In the genomic region with DNA sequence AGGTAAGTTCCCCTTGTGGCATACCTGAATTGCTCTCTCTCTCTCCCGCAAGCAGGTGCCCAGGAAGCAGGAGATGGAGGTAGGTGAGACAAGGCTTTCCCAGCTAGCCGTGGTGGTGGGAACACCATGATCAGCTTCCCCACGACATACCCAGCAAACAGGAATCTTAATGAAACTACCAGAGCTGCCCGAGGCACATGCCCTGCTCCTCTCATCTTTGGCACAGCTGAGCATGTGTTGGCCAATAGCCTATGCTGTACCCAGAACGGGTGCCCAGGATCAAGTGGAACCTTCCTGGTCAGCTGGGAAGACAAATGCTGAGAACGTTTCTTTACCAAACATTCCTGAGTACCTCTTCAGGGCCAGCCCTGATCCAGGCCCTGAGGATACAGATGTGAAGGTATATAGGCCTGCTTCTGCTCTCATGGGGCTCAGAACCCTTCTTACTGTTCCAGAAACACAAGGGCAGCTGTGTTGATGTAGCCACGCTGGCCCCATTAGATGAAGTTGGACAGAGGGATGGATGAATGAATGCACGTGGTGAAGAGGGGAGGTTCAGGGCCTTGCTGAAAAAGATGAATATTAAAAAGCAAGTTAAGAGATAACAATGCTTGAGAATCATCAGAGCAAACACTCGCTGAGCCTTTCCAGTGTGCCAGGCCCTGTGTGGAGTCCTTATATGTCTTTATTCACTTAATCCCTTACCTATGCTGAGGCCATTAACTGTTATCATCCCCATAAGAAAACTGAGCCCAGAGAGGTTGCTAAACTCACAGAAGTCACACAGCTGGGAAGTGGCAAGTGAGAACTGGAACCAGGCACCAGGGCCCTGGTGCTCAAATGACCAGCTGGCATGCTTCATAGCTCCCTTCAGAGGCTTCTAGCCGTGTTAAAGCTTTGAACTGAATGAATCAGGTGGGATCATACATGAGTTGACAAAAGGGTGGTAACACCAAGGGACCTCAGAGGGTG, we compare ENCODE assay signal across 28 cellular contexts.
DNase-seq lines count a peak whose midpoint lies in the region; ATAC-seq and TF ChIP-seq lines count a peak whose summit lies in the region.
"Had no signal": no experiment of that assay in that cellular context is flagged by ENCODE, and none has a peak within 500 bp of the region (broad histone marks: within the 10 kb centered on the region; RNA-seq: fewer than 3 reads in every experiment).

No MANE protein-coding gene starts in this region.

- peak in 2 of 4 donors; percentile 14 to 40 for TF ChIP-seq EP300 in upper lobe of left lung (IDR thresholded peaks at IDR 0.05)

- H3K36me3 ChIP-seq in breast epithelium = no peaks in the 10 kb centered on the region
- no peaks in the 10 kb centered on the region for H3K36me3 ChIP-seq in right lobe of liver
- no peaks in the 10 kb centered on the region for H3K36me3 ChIP-seq in upper lobe of left lung
- H3K36me3 ChIP-seq in A673 (ENCODE audit: insufficient read depth, low read length, poor library complexity, severe bottlenecking) = no peaks in the 10 kb centered on the region
- H3K36me3 ChIP-seq: ascending aorta had no signal

- ATAC-seq in right lobe of liver = peak; percentile 24 to 54 (median 28)
- ATAC-seq in upper lobe of left lung (ENCODE audit: low FRiP score in 2 of 2) = peak in 1 of 2 donors; percentile 47
- ATAC-seq: activated CD4-positive, CD25-positive, alpha-beta regulatory T cell treated with anti-CD3 and anti-CD28 coated beads, Interleukin-2, amount 50 U/mL, for 24 hours; activated CD8-positive, alpha-beta T cell treated with anti-CD3 and anti-CD28 coated beads for 36 hours; naive thymus-derived CD8-positive, alpha-beta T cell; stimulated activated naive B cell treated with anti-CD40 and anti-IgM and Interleukin-4, amounts not matched to agents 10 μg/mL and 1 μg/mL and 100 μg/mL, for 72 hours had no signal

- WGBS in right lobe of liver (ENCODE audit: insufficient coverage, low coverage, low lambda C conversion rate, missing lambda C conversion rate) = 65% methylated on average over 9 of the region's 10 CpGs
- WGBS in upper lobe of left lung, 2 donors = 69 to 85% methylated on average over 8 to 10 of the region's 10 CpGs

- H3K27ac ChIP-seq in breast epithelium (peak overlapping the region; percentile 90), right lobe of liver (no peak overlapping the region), upper lobe of left lung (peak overlapping the region; percentile 36 to 88 (median 62)), A673 (ENCODE audit: low read depth, low read length, poor library complexity, severe bottlenecking) (no peak overlapping the region)

- no peaks in the 10 kb centered on the region for H3K4me1 Mint-ChIP-seq in activated CD4-positive, alpha-beta T cell treated with anti-CD3 and anti-CD28 coated beads, Interleukin-2, amount 10 ng/mL, durations not matched to agents 24 days and 14 days
- H3K4me1 Mint-ChIP-seq: activated naive CD8-positive, alpha-beta T cell treated with anti-CD3 and anti-CD28 coated beads for 36 hours; CD8-positive, alpha-beta memory T cell; stimulated activated naive B cell treated with anti-CD40 and anti-IgM and Interleukin-4, amounts not matched to agents 10 μg/mL and 1 μg/mL and 100 μg/mL, for 72 hours had no signal

- CTCF ChIA-PET in A673 (lab: Charles Lee) = no interaction called here

- no peaks in the 10 kb centered on the region for H3K9me3 Mint-ChIP-seq in activated CD4-positive, alpha-beta T cell treated with anti-CD3 and anti-CD28 coated beads, Interleukin-2, amount 10 ng/mL, durations not matched to agents 24 days and 14 days
- H3K9me3 Mint-ChIP-seq: central memory CD8-positive, alpha-beta T cell had no signal

- POLR2A ChIA-PET in A673 (lab: Charles Lee; ENCODE audit: low non-redundant PET) = no interaction called here

- H3K9me3 ChIP-seq in breast epithelium (no peaks in the 10 kb centered on the region), right lobe of liver (no peaks in the 10 kb centered on the region), upper lobe of left lung (no peaks in the 10 kb centered on the region), A673 (ENCODE audit: low read depth, low read length, poor library complexity, severe bottlenecking) (no peaks in the 10 kb centered on the region)
- H3K9me3 ChIP-seq: ascending aorta had no signal

- peak; percentile 44 for DNase-seq in activated CD4-positive, alpha-beta T cell treated with anti-CD3 and anti-CD28 coated beads, Interleukin-2, amount 10 ng/mL, durations not matched to agents 24 days and 14 days
- no peak for DNase-seq in activated CD4-positive, alpha-beta T cell treated with anti-CD3 and anti-CD28 coated beads for 4 hours
- DNase-seq in breast epithelium (ENCODE audit: low spot score in 2 of 2) (peak in 1 of 2 donors; percentile 80), right lobe of liver (peak; percentile 48 to 72 (median 67)), upper lobe of left lung (peak in 1 of 2 donors; percentile 85), GOT3 (lab: John Stamatoyannopoulos, UW) (no peak), A673 (ENCODE audit: low spot score) (no peak), NCI-H345 treated with DMSO at 0.1 percent for 48 hours (lab: John Stamatoyannopoulos, UW; ENCODE audit: unreplicated experiment) (no peak)
- DNase-seq: activated CD8-positive, alpha-beta T cell treated with anti-CD3 and anti-CD28 coated beads for 36 hours; activated effector memory CD4-positive, alpha-beta T cell treated with Interleukin-2 at 50 U/mL for 16 hours; activated naive CD8-positive, alpha-beta T cell treated with anti-CD3 and anti-CD28 coated beads for 36 hours; CD8-positive, alpha-beta memory T cell; DMS79; glutamatergic neuron; H7; naive thymus-derived CD8-positive, alpha-beta T cell; NCI-H1092 treated with DMSO at 0.1 percent for 48 hours; NCI-H1930; NCI-H2227 treated with DMSO at 0.1 percent for 48 hours; NCI-H82; retina; SIG-M5; stimulated activated CD4-positive, alpha-beta T cell treated with anti-CD3 and anti-CD28 coated beads, Interleukin-4, amount 100 ng/mL, for 24 hours; stimulated activated naive B cell treated with anti-CD40 and anti-IgM and Interleukin-4, amounts not matched to agents 10 μg/mL and 1 μg/mL and 100 μg/mL, for 72 hours had no signal

- H3K27me3 ChIP-seq in breast epithelium = no peaks in the 10 kb centered on the region
- H3K27me3 ChIP-seq in right lobe of liver = no peaks in the 10 kb centered on the region
- H3K27me3 ChIP-seq in upper lobe of left lung = no peaks in the 10 kb centered on the region
- no peaks in the 10 kb centered on the region for H3K27me3 ChIP-seq in A673 (replicated peaks; ENCODE audit: insufficient read depth, low read depth, low read length, poor library complexity)
- H3K27me3 ChIP-seq: ascending aorta had no signal

- BruUV-seq in A673 (replicated peaks; lab: Mats Ljungman, UMichigan) = no TSS peak

- H3K4me1 ChIP-seq in breast epithelium = peaks cover 0 to 4% of the 10 kb centered on the region in 2 donors
- peaks cover 0 to 13% (median 4%) of the 10 kb centered on the region in 4 donors for H3K4me1 ChIP-seq in right lobe of liver
- H3K4me1 ChIP-seq in upper lobe of left lung = peaks cover 2 to 28% (median 16%) of the 10 kb centered on the region in 4 donors
- H3K4me1 ChIP-seq in A673 (ENCODE audit: insufficient read depth, low read length, poor library complexity, severe bottlenecking) = no peaks in the 10 kb centered on the region

- H3K27ac Mint-ChIP-seq in activated CD4-positive, alpha-beta T cell treated with anti-CD3 and anti-CD28 coated beads, Interleukin-2, amount 10 ng/mL, durations not matched to agents 24 days and 14 days = no peak overlapping the region
- H3K27ac Mint-ChIP-seq: activated CD8-positive, alpha-beta T cell treated with anti-CD3 and anti-CD28 coated beads for 36 hours; activated naive CD8-positive, alpha-beta T cell treated with anti-CD3 and anti-CD28 coated beads for 36 hours; mesothelial cell of epicardium; stimulated activated naive B cell treated with anti-CD40 and anti-IgM and Interleukin-4, amounts not matched to agents 10 μg/mL and 1 μg/mL and 100 μg/mL, for 72 hours had no signal

- H3K4me3 Mint-ChIP-seq in activated CD4-positive, alpha-beta T cell treated with anti-CD3 and anti-CD28 coated beads, Interleukin-2, amount 10 ng/mL, durations not matched to agents 24 days and 14 days = no peak overlapping the region
- H3K4me3 Mint-ChIP-seq: activated CD8-positive, alpha-beta T cell treated with anti-CD3 and anti-CD28 coated beads for 36 hours; activated naive CD8-positive, alpha-beta T cell treated with anti-CD3 and anti-CD28 coated beads for 36 hours; CD8-positive, alpha-beta memory T cell; central memory CD8-positive, alpha-beta T cell; mesothelial cell of epicardium; naive thymus-derived CD8-positive, alpha-beta T cell; stimulated activated naive B cell treated with anti-CD40 and anti-IgM and Interleukin-4, amounts not matched to agents 10 μg/mL and 1 μg/mL and 100 μg/mL, for 72 hours had no signal

- TF ChIP-seq CTCF in breast epithelium (IDR thresholded peaks at IDR 0.05) (no peak), right lobe of liver (IDR thresholded peaks at IDR 0.05) (no peak), upper lobe of left lung (IDR thresholded peaks at IDR 0.05) (no peak), A673 (conservative IDR thresholded peaks at IDR 0.05; ENCODE audit: low read depth, low read length) (no peak)

- intact Hi-C loops in activated CD4-positive, alpha-beta T cell treated with anti-CD3 and anti-CD28 coated beads, Interleukin-2, amount 10 ng/mL, durations not matched to agents 24 days and 14 days (cut with micrococcal nuclease) = no loop called here
- intact Hi-C loops in breast epithelium (cut with DNase I; ENCODE audit: low total_unique reads) = no loop called here
- intact Hi-C loops in right lobe of liver (cut with DNase I) = no loop called here
- intact Hi-C loops in A673 (cut with micrococcal nuclease; ENCODE audit: unreplicated experiment) = no loop called here

- H3K4me3 ChIP-seq in breast epithelium (no peak overlapping the region), right lobe of liver (no peak overlapping the region), upper lobe of left lung (no peak overlapping the region), A673 (ENCODE audit: low read depth, low read length, poor library complexity, severe bottlenecking) (no peak overlapping the region)
- H3K4me3 ChIP-seq: ascending aorta had no signal

- no peaks in the 10 kb centered on the region for H3K36me3 Mint-ChIP-seq in activated CD4-positive, alpha-beta T cell treated with anti-CD3 and anti-CD28 coated beads, Interleukin-2, amount 10 ng/mL, durations not matched to agents 24 days and 14 days (ENCODE audit: low read depth)
- H3K36me3 Mint-ChIP-seq: activated naive CD8-positive, alpha-beta T cell treated with anti-CD3 and anti-CD28 coated beads for 36 hours; mesothelial cell of epicardium had no signal

- TF ChIP-seq POLR2A in breast epithelium (IDR thresholded peaks at IDR 0.05) (no peak), right lobe of liver (IDR thresholded peaks at IDR 0.05) (no peak), upper lobe of left lung (IDR thresholded peaks at IDR 0.05) (peak in 1 of 4 donors; percentile 28)

- peaks cover 11% of the 10 kb centered on the region for H3K27me3 Mint-ChIP-seq in activated CD4-positive, alpha-beta T cell treated with anti-CD3 and anti-CD28 coated beads, Interleukin-2, amount 10 ng/mL, durations not matched to agents 24 days and 14 days
- H3K27me3 Mint-ChIP-seq: activated CD8-positive, alpha-beta T cell treated with anti-CD3 and anti-CD28 coated beads for 36 hours; activated naive CD8-positive, alpha-beta T cell treated with anti-CD3 and anti-CD28 coated beads for 36 hours; central memory CD8-positive, alpha-beta T cell had no signal

Comparison
In these comparisons a context has a peak if more than half of its experiments do, and no peak if none do; other contexts are left out.
1. DNase-seq: peak in activated CD4-positive, alpha-beta T cell treated with anti-CD3 and anti-CD28 coated beads, Interleukin-2, amount 10 ng/mL, durations not matched to agents 24 days and 14 days (single experiment) and right lobe of liver (3 of 3); none in activated CD4-positive, alpha-beta T cell treated with anti-CD3 and anti-CD28 coated beads for 4 hours (0 of 2), GOT3 (single experiment), A673 (single experiment) and NCI-H345 treated with DMSO at 0.1 percent for 48 hours (single experiment).
2. H3K27ac ChIP-seq: peak in breast epithelium (2 of 2) and upper lobe of left lung (4 of 4); none in right lobe of liver (0 of 3) and A673 (single experiment).